In the genomic region with DNA sequence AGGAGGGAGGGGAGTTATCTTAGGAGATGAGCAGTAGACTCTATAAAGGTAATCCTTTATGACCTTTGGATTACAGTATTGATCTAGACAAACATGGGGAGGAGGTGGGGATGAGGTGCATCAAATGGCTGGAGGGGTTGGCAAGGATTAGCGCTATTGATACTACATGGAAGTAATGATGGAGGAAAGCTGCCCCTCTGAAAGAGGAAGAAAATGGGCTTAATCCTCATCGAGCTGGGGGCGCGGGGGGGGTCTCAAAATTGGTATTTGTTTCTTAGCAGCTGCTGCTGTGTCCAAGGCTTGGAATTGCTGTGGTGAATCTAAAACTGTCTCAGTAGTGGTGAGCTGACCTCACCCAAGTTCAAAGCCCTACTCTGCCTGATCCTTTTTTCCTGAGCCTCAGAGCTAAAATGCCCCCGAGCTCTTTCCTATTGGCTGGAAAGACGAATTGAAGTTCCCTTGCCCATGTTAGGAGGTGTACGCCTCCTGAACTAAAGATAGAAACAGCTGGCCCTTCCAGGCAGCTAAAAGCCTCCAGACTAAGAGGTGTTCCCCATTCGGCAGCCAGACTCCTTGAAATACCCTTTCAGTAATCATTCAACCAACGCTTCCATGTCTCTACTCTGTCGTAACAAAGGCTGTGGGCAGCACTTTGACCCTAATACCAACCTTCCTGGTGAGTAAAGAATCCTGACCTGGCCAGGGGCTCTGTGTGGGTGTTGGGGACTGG, we compare ENCODE assay signal across 1 cellular context.
TF ChIP-seq lines count a peak whose summit lies in the region.

A gene (plus strand): TSS at position 556 of the 730 bp plus-strand sequence. CDS start 57 bp downstream, at position 613.

TF ChIP-seq in K562, 482 proteins besides CTCF, POLR2A, EP300 and RAD21 (continued from another document):
- no peak for TF ChIP-seq TOE1 (IDR thresholded peaks at IDR 0.05; ENCODE audit: borderline replicate concordance)
- TF ChIP-seq TOE1 (CRISPR knock-in tag; IDR thresholded peaks at IDR 0.05; ENCODE audit: borderline replicate concordance, low read depth), result no peak
- 0 out of 2 replicates have a peak, but pooled peaks have one; percentile 57 for TF ChIP-seq POLR2AphosphoS2 (IDR thresholded peaks at IDR 0.05; ENCODE audit: low read length)
- peak; percentile 11; the same call in 1 of the 2 replicates for TF ChIP-seq POLR2AphosphoS5 (IDR thresholded peaks at IDR 0.05; ENCODE audit: control insufficient read depth, insufficient read depth, low read depth, low read length)
- TF ChIP-seq, protein P1, sequence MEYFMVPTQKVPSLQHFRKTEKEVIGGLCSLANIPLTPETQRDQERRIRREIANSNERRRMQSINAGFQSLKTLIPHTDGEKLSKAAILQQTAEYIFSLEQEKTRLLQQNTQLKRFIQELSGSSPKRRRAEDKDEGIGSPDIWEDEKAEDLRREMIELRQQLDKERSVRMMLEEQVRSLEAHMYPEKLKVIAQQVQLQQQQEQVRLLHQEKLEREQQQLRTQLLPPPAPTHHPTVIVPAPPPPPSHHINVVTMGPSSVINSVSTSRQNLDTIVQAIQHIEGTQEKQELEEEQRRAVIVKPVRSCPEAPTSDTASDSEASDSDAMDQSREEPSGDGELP (CRISPR knock-in tag; IDR thresholded peaks at IDR 0.05; ENCODE audit: borderline replicate concordance), result peak; percentile 56
- TF ChIP-seq POLR2H (tag; IDR thresholded peaks at IDR 0.05; ENCODE audit: low read depth), result peak; percentile 19
- no peak for TF ChIP-seq RBM25 (IDR thresholded peaks at IDR 0.05; ENCODE audit: low read depth, low read length, severe bottlenecking)
- peak; percentile 44 for TF ChIP-seq POLR2B (IDR thresholded peaks at IDR 0.05; ENCODE audit: low read depth, partially characterized antibody)
- TF ChIP-seq SUPT5H (IDR thresholded peaks at IDR 0.05), result peak; percentile 45; the same call in 1 of the 2 replicates
- no peak for TF ChIP-seq NCOR1 (IDR thresholded peaks at IDR 0.05)
- TF ChIP-seq ILF3 (IDR thresholded peaks at IDR 0.05; ENCODE audit: borderline replicate concordance), result 0 out of 2 replicates have a peak, but pooled peaks have one; percentile 20
- no peak for TF ChIP-seq TSC22D4 (tag; IDR thresholded peaks at IDR 0.05)
TF ChIP-seq in K562: peak in this region for 12.
